Comparison of ENCODE assay signal across 8 cellular contexts in the genomic region with DNA sequence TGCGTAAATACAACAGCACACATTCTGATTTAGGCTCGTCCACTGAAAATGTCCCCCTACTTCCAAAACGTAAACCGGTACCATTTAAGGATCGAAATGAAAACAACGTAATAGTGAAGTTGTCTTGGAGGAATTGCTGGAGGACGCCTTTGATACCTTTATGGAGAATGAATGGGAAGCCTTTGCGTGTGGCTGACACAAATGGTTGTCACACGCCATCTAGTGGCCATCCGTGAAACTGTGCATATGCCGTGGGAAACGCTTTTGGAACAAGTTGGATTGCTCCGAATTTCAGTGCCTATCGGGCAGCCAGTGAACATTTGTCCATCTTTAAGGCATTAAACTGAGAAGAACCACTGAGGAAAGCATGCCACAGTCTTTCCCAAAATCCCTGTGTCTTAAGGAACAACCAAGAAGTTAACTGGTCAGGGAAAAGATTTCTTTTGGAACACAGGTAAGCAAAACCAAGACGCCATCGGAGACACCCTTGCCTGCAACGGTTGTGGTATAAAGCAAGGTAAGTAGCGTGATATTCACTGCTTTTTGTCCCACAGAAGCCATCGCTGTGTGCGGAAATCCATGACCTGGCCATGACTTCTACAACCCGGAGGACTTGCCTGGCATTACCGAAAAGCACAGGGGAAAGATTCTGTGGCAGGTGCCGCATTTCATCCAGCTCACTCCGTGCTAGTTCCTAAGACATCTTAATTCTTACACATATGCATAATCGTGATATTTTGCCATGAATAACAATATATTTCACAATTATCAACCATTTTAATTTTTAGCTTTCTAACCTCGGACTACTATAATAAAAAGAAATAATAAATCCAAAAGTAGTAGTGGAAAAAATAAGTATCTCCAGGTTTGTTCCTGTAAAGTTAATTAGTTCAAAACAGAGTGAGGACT.
DNase-seq lines count a peak whose midpoint lies in the region; ATAC-seq and TF ChIP-seq lines count a peak whose summit lies in the region.

No MANE protein-coding gene starts in this region.

- CTCF ChIA-PET in RWPE1 (lab: Yijun Ruan, JAX), result interaction anchor here (0.6 to 3.1 kb wide), 12 partner anchors 20 to 1321 kb away, joined by 3 to 21 read pairs (median 4); no protein-coding TSS in a partner anchor

- intact Hi-C loops in tibial artery (cut with DNase I; ENCODE audit: low total_unique reads), result loop anchor here (2.0 to 10.0 kb wide), 2 partner anchors 707 to 1027 kb away; no protein-coding TSS in a partner anchor

- DNase-seq in GDM1 (lab: John Stamatoyannopoulos, UW), result peak; percentile 42
- DNase-seq in RWPE1 (ENCODE audit: low spot score), result peak; percentile 69
- peak; percentile 42 for DNase-seq in activated gamma-delta T cell treated with anti-CD3 and anti-CD28 coated beads, Interleukin-2, amount 50 U/mL, for 16 hours (ENCODE audit: low read depth)
- peak; percentile 23 for DNase-seq in germinal center (ENCODE audit: low spot score)
- DNase-seq in omental fat pad (ENCODE audit: low spot score), result peak; percentile 89
- DNase-seq in tibial artery, result peak; percentile 82 to 87

- no peaks in the 10 kb centered on the region for H3K9me3 ChIP-seq in tibial artery

- no peak overlapping the region for H3K4me3 ChIP-seq in tibial artery

- H3K4me1 ChIP-seq in tibial artery, result no peaks in the 10 kb centered on the region

- TF ChIP-seq CTCF in LNCAP (IDR thresholded peaks at IDR 0.05) (peak; percentile 92), RWPE1 (conservative IDR thresholded peaks at IDR 0.05; ENCODE audit: low read depth) (peak; percentile 88), omental fat pad (IDR thresholded peaks at IDR 0.05) (peak in 1 of 3 donors; percentile 70), tibial artery (IDR thresholded peaks at IDR 0.05) (peak; percentile 86 to 89)

- H3K36me3 ChIP-seq in tibial artery, result no peaks in the 10 kb centered on the region

- POLR2A ChIA-PET in RWPE1 (lab: Yijun Ruan, JAX; ENCODE audit: low non-redundant PET), result no interaction called here

- H3K27me3 ChIP-seq in tibial artery, result peaks cover 0 to 31% of the 10 kb centered on the region in 2 donors

- H3K27ac ChIP-seq in RWPE1 (no peak overlapping the region), tibial artery (no peak overlapping the region)

- ATAC-seq in omental fat pad (ENCODE audit: low FRiP score), result no peak
- no peak for ATAC-seq in GM19397 (IDR thresholded peaks at IDR 0.05; ENCODE audit: unreplicated experiment)

Comparison
In these comparisons a context has a peak if more than half of its experiments do, and no peak if none do; other contexts are left out.
1. DNase-seq: peak in every context shown above with its lines; median percentile 89 in omental fat pad; 84 in tibial artery; 69 in RWPE1; 42 in GDM1; 42 in activated gamma-delta T cell treated with anti-CD3 and anti-CD28 coated beads, Interleukin-2, amount 50 U/mL, for 16 hours; 23 in germinal center.